ENCODE assay signal across 9 cellular contexts in genomic region chr2:63488118-63488713, GRCh38.
A peak's percentile ranks its signal among the peaks of the same experiment; 100 is the strongest.
DNase-seq lines count a peak whose midpoint lies in the region; ATAC-seq lines count a peak whose summit lies in the region.
"Had no signal": no experiment of that assay in that cellular context is flagged by ENCODE, and none has a peak within 500 bp of the region (broad histone marks: within the 10 kb centered on the region; RNA-seq: fewer than 3 reads in every experiment).

No MANE protein-coding gene starts in this region.

- H4K91ac ChIP-seq in neuronal stem cell (ENCODE audit: low read depth, low read length, poor library complexity): no peak overlapping the region

- H3K4me2 ChIP-seq in neuronal stem cell (ENCODE audit: insufficient read depth, low read length, poor library complexity, severe bottlenecking): no peak overlapping the region

- H3K9me3 Mint-ChIP-seq in stimulated activated naive CD8-positive, alpha-beta T cell treated with anti-CD3 and anti-CD28 coated beads, Interleukin-15, amount 100 ng/mL, for 72 hours: no peaks in the 10 kb centered on the region

- H3K27me3 Mint-ChIP-seq in stimulated activated naive CD8-positive, alpha-beta T cell treated with anti-CD3 and anti-CD28 coated beads, Interleukin-15, amount 100 ng/mL, for 72 hours: no peaks in the 10 kb centered on the region

- H2AK5ac ChIP-seq in neuronal stem cell (ENCODE audit: low read depth, low read length): no peak overlapping the region

- H3K4ac ChIP-seq in neuronal stem cell (ENCODE audit: low read length): no peak overlapping the region

- no peak overlapping the region for H2BK120ac ChIP-seq in neuronal stem cell (ENCODE audit: low read depth, low read length)

- no peaks in the 10 kb centered on the region for H3K27me3 ChIP-seq in neuronal stem cell (ENCODE audit: control insufficient read depth in 3 of 3, insufficient read depth in 3 of 3, low read depth in 1 of 3, low read length in 3 of 3)

- no peak overlapping the region for H3K27ac Mint-ChIP-seq in stimulated activated naive CD8-positive, alpha-beta T cell treated with anti-CD3 and anti-CD28 coated beads, Interleukin-15, amount 100 ng/mL, for 72 hours

- no peak overlapping the region for H2BK15ac ChIP-seq in neuronal stem cell (ENCODE audit: low read length)

- H4K8ac ChIP-seq in neuronal stem cell (ENCODE audit: low read depth, low read length): no peak overlapping the region

- H3K18ac ChIP-seq in neuronal stem cell (ENCODE audit: low read length): no peak overlapping the region

- H3K27ac ChIP-seq in neuronal stem cell (replicated peaks; ENCODE audit: low read length): no peak overlapping the region
- H3K27ac ChIP-seq: epithelial cell of prostate had no signal

- H3K4me1 Mint-ChIP-seq in stimulated activated naive CD8-positive, alpha-beta T cell treated with anti-CD3 and anti-CD28 coated beads, Interleukin-15, amount 100 ng/mL, for 72 hours: no peaks in the 10 kb centered on the region

- DNase-seq in stimulated activated naive CD8-positive, alpha-beta T cell treated with anti-CD3 and anti-CD28 coated beads, Interleukin-15, Interleukin-2, amounts not matched to agents 100 U/mL and 50 U/mL, for 24 hours: peak; percentile 7
- DNase-seq in stimulated activated naive CD8-positive, alpha-beta T cell treated with anti-CD3 and anti-CD28 coated beads, Interleukin-15, amount 100 ng/mL, for 72 hours: no peak
- peak; percentile 17 for DNase-seq in NCI-H345 (lab: John Stamatoyannopoulos, UW)
- DNase-seq in dermis blood vessel endothelial cell: peak; percentile 66
- peak; percentile 9 for DNase-seq in neuronal stem cell (ENCODE audit: low spot score)
- no peak for DNase-seq in mesenteric fat pad (ENCODE audit: low spot score)

- no peak overlapping the region for H3K9ac ChIP-seq in neuronal stem cell (ENCODE audit: low read depth, low read length, poor library complexity)

- ATAC-seq in stimulated activated naive CD8-positive, alpha-beta T cell treated with anti-CD3 and anti-CD28 coated beads, Interleukin-15, Interleukin-2, amounts not matched to agents 100 U/mL and 50 U/mL, for 24 hours: no peak
- ATAC-seq in stimulated activated naive CD8-positive, alpha-beta T cell treated with anti-CD3 and anti-CD28 coated beads, Interleukin-15, amount 100 ng/mL, for 72 hours: no peak
- ATAC-seq in GM18517 (IDR thresholded peaks at IDR 0.05; ENCODE audit: unreplicated experiment) (no peak), GM18511 (IDR thresholded peaks at IDR 0.05; ENCODE audit: unreplicated experiment) (no peak)

- H2BK5ac ChIP-seq in neuronal stem cell (ENCODE audit: low read length): no peak overlapping the region

- peaks cover 0 to 2% of the 10 kb centered on the region in 2 donors for H3K4me1 ChIP-seq in neuronal stem cell (ENCODE audit: control insufficient read depth in 2 of 2, insufficient read depth in 1 of 2, low read depth in 1 of 2, low read length in 2 of 2)

- no peak overlapping the region for H3K14ac ChIP-seq in neuronal stem cell (ENCODE audit: low read length)

- no peaks in the 10 kb centered on the region for H3K36me3 ChIP-seq in neuronal stem cell (replicated peaks in 1 of 2; ENCODE audit: control insufficient read depth in 2 of 2, insufficient read depth in 2 of 2, low read length in 2 of 2)

- H3K4me3 Mint-ChIP-seq in stimulated activated naive CD8-positive, alpha-beta T cell treated with anti-CD3 and anti-CD28 coated beads, Interleukin-15, amount 100 ng/mL, for 72 hours: no peak overlapping the region

- no peak overlapping the region for H2AFZ ChIP-seq in neuronal stem cell (ENCODE audit: low read length)

- no CpG with 5 or more reads among the region's 2 CpGs for WGBS in neuronal stem cell (ENCODE audit: extremely low coverage in 2 of 2, insufficient read length in 2 of 2, insufficient replicate concordance in 1 of 2), 2 donors

- H3K23ac ChIP-seq in neuronal stem cell (ENCODE audit: low read depth, low read length, poor library complexity): no peak overlapping the region

- no peaks in the 10 kb centered on the region for H3K9me3 ChIP-seq in neuronal stem cell (replicated peaks in 1 of 2; ENCODE audit: control insufficient read depth in 2 of 2, insufficient read depth in 1 of 2, low read depth in 1 of 2, low read length in 2 of 2)

- H3K79me1 ChIP-seq in neuronal stem cell (ENCODE audit: low read depth, low read length): no peaks in the 10 kb centered on the region

- H3K4me3 ChIP-seq in neuronal stem cell (ENCODE audit: low read length in 2 of 2): no peak overlapping the region

- H2BK12ac ChIP-seq in neuronal stem cell (ENCODE audit: low read length): no peak overlapping the region

Comparison
In these comparisons a context has a peak if more than half of its experiments do, and no peak if none do; other contexts are left out.
1. DNase-seq: peak in stimulated activated naive CD8-positive, alpha-beta T cell treated with anti-CD3 and anti-CD28 coated beads, Interleukin-15, Interleukin-2, amounts not matched to agents 100 U/mL and 50 U/mL, for 24 hours (single experiment), NCI-H345 (single experiment), dermis blood vessel endothelial cell (single experiment) and neuronal stem cell (single experiment); none in stimulated activated naive CD8-positive, alpha-beta T cell treated with anti-CD3 and anti-CD28 coated beads, Interleukin-15, amount 100 ng/mL, for 72 hours (0 of 2) and mesenteric fat pad (single experiment).